ENCODE assay signal across 19 cellular contexts in the genomic region with DNA sequence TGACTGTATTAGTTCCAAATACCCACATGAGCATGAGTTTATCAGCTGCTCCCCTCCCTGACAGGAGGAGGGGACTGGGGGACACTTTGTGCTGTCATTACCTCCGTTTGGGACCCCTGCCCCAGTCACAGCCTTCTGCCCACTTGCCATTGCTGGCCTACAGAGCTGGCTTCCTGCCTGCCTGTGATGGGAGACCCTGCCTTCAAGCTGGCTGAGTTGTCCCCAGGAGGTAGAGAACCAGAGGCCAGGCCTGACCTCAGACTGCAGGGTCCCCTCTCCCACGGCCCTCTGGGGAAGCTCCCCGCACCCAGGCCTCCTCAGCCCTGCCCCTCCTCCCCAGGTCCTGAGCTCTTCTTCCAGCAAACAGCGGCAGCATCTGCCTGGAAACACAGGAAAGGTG.
"Had no signal": no experiment of that assay in that cellular context is flagged by ENCODE, and none has a peak within 500 bp of the region (broad histone marks: within the 10 kb centered on the region; RNA-seq: fewer than 3 reads in every experiment).

No MANE protein-coding gene starts in this region.

- H3K27ac ChIP-seq: epithelial cell of prostate, heart right ventricle, parathyroid adenoma, psoas muscle, spleen, thoracic aorta had no signal

- H3K4me1 Mint-ChIP-seq: endodermal cell, neural crest cell, WTC11 had no signal

- H3K27me3 ChIP-seq: esophagus squamous epithelium, heart right ventricle, spleen had no signal

- DNase-seq: esophagus squamous epithelium, spleen had no signal

- H3K27me3 Mint-ChIP-seq: activated naive CD8-positive, alpha-beta T cell; activated T-cell treated with anti-CD3 and anti-CD28 coated beads, Interleukin-2, amount 50 U/mL, for 24 hours; central memory CD8-positive, alpha-beta T cell; naive thymus-derived CD8-positive, alpha-beta T cell had no signal

- H3K36me3 ChIP-seq: esophagus squamous epithelium, heart right ventricle, spleen, thoracic aorta had no signal

- H3K4me3 ChIP-seq: esophagus squamous epithelium, heart right ventricle, psoas muscle, spleen, thoracic aorta had no signal

- H3K9me3 ChIP-seq: esophagus squamous epithelium, heart right ventricle, psoas muscle, spleen, thoracic aorta had no signal

- H3K36me3 Mint-ChIP-seq: activated naive CD8-positive, alpha-beta T cell; naive thymus-derived CD8-positive, alpha-beta T cell; type B pancreatic cell; WTC11 had no signal

- H3K4me3 Mint-ChIP-seq: activated CD4-positive, alpha-beta memory T cell treated with anti-CD3 and anti-CD28 coated beads, Interleukin-2, amount 10 ng/mL, durations not matched to agents 7 days and 5 days; activated CD4-positive, alpha-beta T cell treated with anti-CD3 and anti-CD28 coated beads, Interleukin-2, amount 10 ng/mL, durations not matched to agents 7 days and 5 days; activated naive CD8-positive, alpha-beta T cell; activated T-cell treated with anti-CD3 and anti-CD28 coated beads, Interleukin-2, amount 50 U/mL, for 24 hours; central memory CD8-positive, alpha-beta T cell; dendritic cell treated with granulocyte-macrophage colony-stimulating factor and Interleukin-4, amounts not matched to agents 40 ng/mL and 50 ng/mL, for 4 days; endodermal cell; neural crest cell; T-helper 1 cell treated with Interleukin-12 subunit alpha and Interleukin-12 subunit beta and Interleukin-4 antibody, amounts not matched to agents 30 μg/mL and 1 μg/mL, for 36 hours; type B pancreatic cell; WTC11 had no signal

- H3K9me3 Mint-ChIP-seq: activated CD4-positive, alpha-beta memory T cell treated with anti-CD3 and anti-CD28 coated beads, Interleukin-2, amount 10 ng/mL, durations not matched to agents 7 days and 5 days; activated CD4-positive, alpha-beta T cell treated with anti-CD3 and anti-CD28 coated beads, Interleukin-2, amount 10 ng/mL, durations not matched to agents 7 days and 5 days; activated T-cell treated with anti-CD3 and anti-CD28 coated beads, Interleukin-2, amount 50 U/mL, for 24 hours; central memory CD8-positive, alpha-beta T cell; dendritic cell treated with granulocyte-macrophage colony-stimulating factor and Interleukin-4, amounts not matched to agents 40 ng/mL and 50 ng/mL, for 4 days; endodermal cell; naive thymus-derived CD8-positive, alpha-beta T cell; neural crest cell; T-helper 1 cell treated with Interleukin-12 subunit alpha and Interleukin-12 subunit beta and Interleukin-4 antibody, amounts not matched to agents 30 μg/mL and 1 μg/mL, for 36 hours; type B pancreatic cell; WTC11 had no signal

- H3K27ac Mint-ChIP-seq: activated CD4-positive, alpha-beta memory T cell treated with anti-CD3 and anti-CD28 coated beads, Interleukin-2, amount 10 ng/mL, durations not matched to agents 7 days and 5 days; activated CD4-positive, alpha-beta T cell treated with anti-CD3 and anti-CD28 coated beads, Interleukin-2, amount 10 ng/mL, durations not matched to agents 7 days and 5 days; activated T-cell treated with anti-CD3 and anti-CD28 coated beads, Interleukin-2, amount 50 U/mL, for 24 hours; dendritic cell treated with granulocyte-macrophage colony-stimulating factor and Interleukin-4, amounts not matched to agents 40 ng/mL and 50 ng/mL, for 4 days; endodermal cell; T-helper 1 cell treated with Interleukin-12 subunit alpha and Interleukin-12 subunit beta and Interleukin-4 antibody, amounts not matched to agents 30 μg/mL and 1 μg/mL, for 36 hours; type B pancreatic cell; WTC11 had no signal
